Comparison of ENCODE assay signal across 2 cellular contexts in the genomic region with DNA sequence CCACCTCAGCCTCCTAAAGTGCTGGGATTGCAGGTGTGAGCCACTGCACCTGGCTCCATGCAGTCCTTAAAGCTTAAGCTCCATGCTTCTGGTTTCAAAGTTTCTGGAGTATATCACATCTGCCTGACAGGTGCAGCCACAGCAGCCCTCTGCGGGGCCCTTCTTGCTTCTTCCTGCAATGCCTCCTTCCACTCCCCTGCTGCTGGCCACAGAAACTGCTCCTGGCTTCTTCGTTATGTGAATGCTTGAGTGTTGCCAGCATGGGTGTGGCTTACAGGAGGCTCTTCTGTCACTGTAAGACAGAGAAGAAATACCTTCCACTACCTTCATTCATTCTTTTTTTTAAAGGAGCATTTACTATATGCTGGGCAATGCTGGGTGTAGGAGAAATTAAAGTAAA.
TF ChIP-seq lines count a peak whose summit lies in the region.

No MANE protein-coding gene starts in this region.

TF ChIP-seq in GM23338, 12 proteins besides CTCF, POLR2A, EP300 and RAD21 (continued from another document):
- TF ChIP-seq REST (IDR thresholded peaks at IDR 0.05; ENCODE audit: unreplicated experiment) (no peak), POLR2AphosphoS5 (IDR thresholded peaks at IDR 0.05; ENCODE audit: low read depth) (no peak), ZNF331 (CRISPR knock-in tag; IDR thresholded peaks at IDR 0.05; ENCODE audit: low read depth) (no peak), EZH2 (IDR thresholded peaks at IDR 0.05; ENCODE audit: low read depth, unreplicated experiment) (no peak), NANOG (IDR thresholded peaks at IDR 0.05; ENCODE audit: borderline replicate concordance) (no peak), JUNB (IDR thresholded peaks at IDR 0.05; ENCODE audit: unreplicated experiment) (no peak), ZNF462 (CRISPR knock-in tag; IDR thresholded peaks at IDR 0.05) (no peak), STAT1 (IDR thresholded peaks at IDR 0.05; ENCODE audit: unreplicated experiment) (no peak), CREB1 (CRISPR knock-in tag; IDR thresholded peaks at IDR 0.05; ENCODE audit: low read depth) (no peak)
- TF ChIP-seq, protein P1, sequence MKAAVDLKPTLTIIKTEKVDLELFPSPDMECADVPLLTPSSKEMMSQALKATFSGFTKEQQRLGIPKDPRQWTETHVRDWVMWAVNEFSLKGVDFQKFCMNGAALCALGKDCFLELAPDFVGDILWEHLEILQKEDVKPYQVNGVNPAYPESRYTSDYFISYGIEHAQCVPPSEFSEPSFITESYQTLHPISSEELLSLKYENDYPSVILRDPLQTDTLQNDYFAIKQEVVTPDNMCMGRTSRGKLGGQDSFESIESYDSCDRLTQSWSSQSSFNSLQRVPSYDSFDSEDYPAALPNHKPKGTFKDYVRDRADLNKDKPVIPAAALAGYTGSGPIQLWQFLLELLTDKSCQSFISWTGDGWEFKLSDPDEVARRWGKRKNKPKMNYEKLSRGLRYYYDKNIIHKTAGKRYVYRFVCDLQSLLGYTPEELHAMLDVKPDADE (IDR thresholded peaks at IDR 0.05), result no peak

TF ChIP-seq in WTC11, 78 proteins besides CTCF, POLR2A, EP300 and RAD21 (continued from another document):
- no peak for TF ChIP-seq ATF3 (CRISPR knock-in tag; conservative IDR thresholded peaks at IDR 0.05)
- no peak for TF ChIP-seq ETV6 (CRISPR knock-in tag; IDR thresholded peaks at IDR 0.05)
